13 cellular contexts compared by ENCODE assay signal in the genomic region with DNA sequence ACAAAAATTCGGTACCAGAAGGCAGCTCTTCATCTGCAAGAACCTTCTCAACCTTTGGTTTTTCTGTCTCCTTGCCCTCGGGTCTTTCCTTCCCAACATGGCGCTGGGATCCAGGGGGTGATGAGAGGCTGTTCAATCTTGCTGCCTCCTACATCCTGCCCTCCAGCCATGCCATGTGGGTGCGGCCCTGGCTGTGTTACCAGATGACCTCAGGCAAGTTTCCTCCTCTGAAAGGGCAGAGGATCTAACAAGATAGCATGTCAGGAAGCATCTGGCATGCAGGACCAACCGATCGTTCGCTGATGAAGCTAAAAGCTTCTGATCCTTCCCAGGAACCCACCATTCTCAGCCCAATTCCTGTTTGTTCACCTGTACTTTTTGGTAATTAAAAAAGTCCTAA. TPM values are rescaled to one million over a fixed set of nuclear protein-coding genes. Genes with fewer than 3 reads are reported as not detected.
DNase-seq lines count a peak whose midpoint lies in the region; ATAC-seq and TF ChIP-seq lines count a peak whose summit lies in the region.
"Had no signal": no experiment of that assay in that cellular context is flagged by ENCODE, and none has a peak within 500 bp of the region (broad histone marks: within the 10 kb centered on the region; RNA-seq: fewer than 3 reads in every experiment).

No MANE protein-coding gene starts in this region.

- peaks cover 8% of the 10 kb centered on the region for H3F3A ChIP-seq in SK-N-SH (replicated peaks; ENCODE audit: insufficient read depth)
- no peaks in the 10 kb centered on the region for H3F3A ChIP-seq in neural progenitor cell (ENCODE audit: low read depth)

- no peaks in the 10 kb centered on the region for H4K20me1 ChIP-seq in SK-N-SH (ENCODE audit: insufficient read depth)
- H4K20me1 ChIP-seq in neural progenitor cell (ENCODE audit: low read depth) = peaks cover 2% of the 10 kb centered on the region

- no peak overlapping the region for H3K9ac ChIP-seq in SK-N-SH
- no peak overlapping the region for H3K9ac ChIP-seq in neural progenitor cell

- TF ChIP-seq POLR2A in esophagus muscularis mucosa (IDR thresholded peaks at IDR 0.05; ENCODE audit: low read depth) = no peak

- DNase-seq in SK-N-SH (peak; percentile 29), MV-4-11 (lab: John Stamatoyannopoulos, UW) (peak; percentile 58), esophagus muscularis mucosa (ENCODE audit: extremely low spot score) (no peak), neural progenitor cell (ENCODE audit: low spot score) (no peak), COLO829 (ENCODE audit: low spot score) (no peak), medulla oblongata (ENCODE audit: extremely low spot score) (no peak)
- DNase-seq: head of caudate nucleus; NCI-H187; NK-92 treated with Interleukin-12 subunit alpha and Interleukin-12 subunit beta, amount 100 ng/mL, for 24 hours had no signal

- TF ChIP-seq CTCF in SK-N-SH (IDR thresholded peaks at IDR 0.05) (no peak), esophagus muscularis mucosa (IDR thresholded peaks at IDR 0.05) (no peak), neural progenitor cell (IDR thresholded peaks at IDR 0.05) (no peak)

- peaks cover 8% of the 10 kb centered on the region for H3K4me1 Mint-ChIP-seq in neural progenitor cell

- H2AFZ ChIP-seq in SK-N-SH (ENCODE audit: low read depth) (no peak overlapping the region), neural progenitor cell (replicated peaks) (no peak overlapping the region)

- peaks cover 21% of the 10 kb centered on the region for H3K36me3 Mint-ChIP-seq in neural progenitor cell

- ATAC-seq in SK-N-SH treated with all-trans-retinoic acid at 6 μM for 48 hours (no peak), HG02885 (IDR thresholded peaks at IDR 0.05; ENCODE audit: poor library complexity, unreplicated experiment) (no peak)

- no peak overlapping the region for H3K4me2 ChIP-seq in SK-N-SH
- no peak overlapping the region for H3K4me2 ChIP-seq in neural progenitor cell

- H3K4me1 ChIP-seq in SK-N-SH (ENCODE audit: control insufficient read depth in 1 of 2, insufficient read depth in 2 of 2, low read depth in 1 of 2, low read length in 1 of 2) (peaks cover 4 to 13% of the 10 kb centered on the region in 2 experiments; a peak in 1 of 4 replicates), esophagus muscularis mucosa (peaks cover 0 to 23% (median 5%) of the 10 kb centered on the region in 4 donors), neural progenitor cell (peaks cover 9% of the 10 kb centered on the region)

- H3K27me3 Mint-ChIP-seq in neural progenitor cell (ENCODE audit: insufficient read depth, low read depth) = peaks cover 4% of the 10 kb centered on the region

- no peak overlapping the region for H3K27ac ChIP-seq in SK-N-SH (ENCODE audit: low read depth in 2 of 2, low read length in 1 of 2)
- H3K27ac ChIP-seq in esophagus muscularis mucosa (replicated peaks in 1 of 4) = peak overlapping the region in 3 of 4 donors; percentile 25 to 48 (median 46)
- H3K27ac ChIP-seq in neural progenitor cell = no peak overlapping the region
- H3K27ac ChIP-seq: 22Rv1, SK-N-MC had no signal

- H3K27me3 ChIP-seq in SK-N-SH (ENCODE audit: insufficient read depth) (no peaks in the 10 kb centered on the region), esophagus muscularis mucosa (no peaks in the 10 kb centered on the region), neural progenitor cell (no peaks in the 10 kb centered on the region)

- H3K9me2 ChIP-seq in SK-N-SH = no peaks in the 10 kb centered on the region

- H3K9me3 Mint-ChIP-seq in neural progenitor cell = peaks cover 5% of the 10 kb centered on the region

- CTCF ChIA-PET in SK-N-SH (lab: Yijun Ruan, JAX) = interaction anchor here (0.8 to 1.3 kb wide), 2 partner anchors 17 to 88 kb away, joined by 3 to 4 read pairs; no protein-coding TSS in a partner anchor

- TF ChIP-seq EP300 in SK-N-SH (IDR thresholded peaks at IDR 0.05; ENCODE audit: borderline replicate concordance in 1 of 2, low read depth in 1 of 2, low read length in 1 of 2) = no peak
- no peak for TF ChIP-seq EP300 in esophagus muscularis mucosa (IDR thresholded peaks at IDR 0.05)

- H3K9me3 ChIP-seq in SK-N-SH = no peaks in the 10 kb centered on the region
- no peaks in the 10 kb centered on the region for H3K9me3 ChIP-seq in esophagus muscularis mucosa
- no peaks in the 10 kb centered on the region for H3K9me3 ChIP-seq in neural progenitor cell (ENCODE audit: low read depth)

- intact Hi-C loops in esophagus muscularis mucosa (cut with DNase I) = no loop called here

- POLR2A ChIA-PET in SK-N-SH (lab: Yijun Ruan, JAX) = no interaction called here

- H3K36me3 ChIP-seq in SK-N-SH (replicated peaks in 1 of 2; ENCODE audit: control insufficient read depth in 1 of 2, insufficient read depth in 2 of 2, low read length in 1 of 2) = peaks cover 14% of the 10 kb centered on the region in 2 experiments
- H3K36me3 ChIP-seq in esophagus muscularis mucosa = peaks cover 0 to 42% (median 21%) of the 10 kb centered on the region in 4 donors
- H3K36me3 ChIP-seq in neural progenitor cell = no peaks in the 10 kb centered on the region

- no peak overlapping the region for H3K4me3 Mint-ChIP-seq in neural progenitor cell

- WGBS in SK-N-SH (ENCODE audit: low lambda C conversion rate) = 94% methylated on average over 6 of the region's 7 CpGs
- 93% methylated on average over 7 of the region's 7 CpGs for WGBS in esophagus muscularis mucosa

- no peaks in the 10 kb centered on the region for H3K79me2 ChIP-seq in SK-N-SH (ENCODE audit: insufficient read depth)
- no peaks in the 10 kb centered on the region for H3K79me2 ChIP-seq in neural progenitor cell (ENCODE audit: low read depth)

- peak overlapping the region; percentile 62 for H3K27ac Mint-ChIP-seq in neural progenitor cell

- no peak overlapping the region for H3K4me3 ChIP-seq in SK-N-SH (ENCODE audit: low read depth in 2 of 2, low read length in 1 of 2)
- H3K4me3 ChIP-seq in esophagus muscularis mucosa = no peak overlapping the region
- H3K4me3 ChIP-seq in neural progenitor cell = no peak overlapping the region
- H3K4me3 ChIP-seq: SK-N-MC had no signal

- TF ChIP-seq RAD21 in SK-N-SH (IDR thresholded peaks at IDR 0.05; ENCODE audit: low read length) = no peak

TF ChIP-seq in SK-N-SH, 30 proteins besides CTCF, POLR2A, EP300 and RAD21 (continues in another document):
- TF ChIP-seq, protein P1, sequence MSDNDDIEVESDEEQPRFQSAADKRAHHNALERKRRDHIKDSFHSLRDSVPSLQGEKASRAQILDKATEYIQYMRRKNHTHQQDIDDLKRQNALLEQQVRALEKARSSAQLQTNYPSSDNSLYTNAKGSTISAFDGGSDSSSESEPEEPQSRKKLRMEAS (IDR thresholded peaks at IDR 0.05; ENCODE audit: low read depth) = no peak
- TF ChIP-seq RCOR1 (IDR thresholded peaks at IDR 0.05; ENCODE audit: low read length) (no peak), GABPA (IDR thresholded peaks at IDR 0.05; ENCODE audit: low read depth) (no peak), POLR2AphosphoS5 (IDR thresholded peaks at IDR 0.05; ENCODE audit: low read depth, low read length) (no peak), ELF1 (IDR thresholded peaks at IDR 0.05) (no peak), YY1 (IDR thresholded peaks at IDR 0.05; ENCODE audit: low read depth) (no peak), NRF1 (IDR thresholded peaks at IDR 0.05; ENCODE audit: low read depth, low read length) (no peak), SMC3 (IDR thresholded peaks at IDR 0.05; ENCODE audit: low read depth, low read length) (no peak), JUND (IDR thresholded peaks at IDR 0.05) (no peak)
- TF ChIP-seq, protein P2, sequence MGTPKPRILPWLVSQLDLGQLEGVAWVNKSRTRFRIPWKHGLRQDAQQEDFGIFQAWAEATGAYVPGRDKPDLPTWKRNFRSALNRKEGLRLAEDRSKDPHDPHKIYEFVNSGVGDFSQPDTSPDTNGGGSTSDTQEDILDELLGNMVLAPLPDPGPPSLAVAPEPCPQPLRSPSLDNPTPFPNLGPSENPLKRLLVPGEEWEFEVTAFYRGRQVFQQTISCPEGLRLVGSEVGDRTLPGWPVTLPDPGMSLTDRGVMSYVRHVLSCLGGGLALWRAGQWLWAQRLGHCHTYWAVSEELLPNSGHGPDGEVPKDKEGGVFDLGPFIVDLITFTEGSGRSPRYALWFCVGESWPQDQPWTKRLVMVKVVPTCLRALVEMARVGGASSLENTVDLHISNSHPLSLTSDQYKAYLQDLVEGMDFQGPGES (IDR thresholded peaks at IDR 0.05; ENCODE audit: low read depth, low read length) = no peak

TF ChIP-seq in SK-N-SH treated with all-trans-retinoic acid at 6 μM for 48 hours, 23 proteins besides CTCF, POLR2A, EP300 and RAD21 (continues in another document):
- TF ChIP-seq PPARA (CRISPR knock-in tag; IDR thresholded peaks at IDR 0.05; ENCODE audit: borderline replicate concordance) = no peak
- no peak for TF ChIP-seq ESRRG (CRISPR knock-in tag; IDR thresholded peaks at IDR 0.05)
- no peak for TF ChIP-seq CSDC2 (CRISPR knock-in tag; IDR thresholded peaks at IDR 0.05)
- TF ChIP-seq BACH2 (CRISPR knock-in tag; IDR thresholded peaks at IDR 0.05; ENCODE audit: borderline replicate concordance) = no peak
- TF ChIP-seq, protein P3, sequence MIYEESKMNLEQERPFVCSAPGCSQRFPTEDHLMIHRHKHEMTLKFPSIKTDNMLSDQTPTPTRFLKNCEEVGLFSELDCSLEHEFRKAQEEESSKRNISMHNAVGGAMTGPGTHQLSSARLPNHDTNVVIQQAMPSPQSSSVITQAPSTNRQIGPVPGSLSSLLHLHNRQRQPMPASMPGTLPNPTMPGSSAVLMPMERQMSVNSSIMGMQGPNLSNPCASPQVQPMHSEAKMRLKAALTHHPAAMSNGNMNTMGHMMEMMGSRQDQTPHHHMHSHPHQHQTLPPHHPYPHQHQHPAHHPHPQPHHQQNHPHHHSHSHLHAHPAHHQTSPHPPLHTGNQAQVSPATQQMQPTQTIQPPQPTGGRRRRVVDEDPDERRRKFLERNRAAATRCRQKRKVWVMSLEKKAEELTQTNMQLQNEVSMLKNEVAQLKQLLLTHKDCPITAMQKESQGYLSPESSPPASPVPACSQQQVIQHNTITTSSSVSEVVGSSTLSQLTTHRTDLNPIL (CRISPR knock-in tag; IDR thresholded peaks at IDR 0.05; ENCODE audit: low read depth) = no peak

RNA-seq across cellular contexts. Expression of a gene that starts 36.8 kb away (rescaled TPM):
- polyA plus RNA-seq in SK-N-SH (2012; rRNA removed) = 29.2 and 45.1 TPM in 2 replicates
- 18.4 and 30.6 TPM in 2 replicates for polyA plus RNA-seq in SK-N-SH (2012; cell fraction: cytosol; rRNA removed)
- polyA plus RNA-seq in SK-N-SH (2012; cell fraction: nucleus; rRNA removed) = 120 and 189 TPM in 2 replicates
- total RNA-seq in esophagus muscularis mucosa = 10 to 100 TPM; 31.6 to 67.1 (median 54.8) TPM
- 10.9 and 29.1 TPM in 2 replicates for total RNA-seq in neural progenitor cell (ENCODE audit: low replicate concordance)

Comparison
In these comparisons a context has a peak if more than half of its experiments do, and no peak if none do; other contexts are left out.
1. DNase-seq: peak in SK-N-SH (single experiment) and MV-4-11 (single experiment); none in esophagus muscularis mucosa (single experiment), neural progenitor cell (single experiment), COLO829 (single experiment) and medulla oblongata (single experiment).
2. H3K27ac ChIP-seq: peak in esophagus muscularis mucosa (3 of 4); none in SK-N-SH (0 of 2) and neural progenitor cell (single experiment).